ENCODE assay signal across 7 cellular contexts in genomic region chr17:42979511-42980273, GRCh38. TPM values are rescaled to one million over a fixed set of nuclear protein-coding genes. Genes with fewer than 3 reads are reported as not detected.
DNase-seq lines count a peak whose midpoint lies in the region; ATAC-seq and TF ChIP-seq lines count a peak whose summit lies in the region.

TSS of gene PTGES3L (minus strand) at chr17:42980080. CDS start at chr17:42980053, 27 bp downstream.

- peak within 1 kb of the TSS; percentile 97 for H3K27ac Mint-ChIP-seq in activated naive CD8-positive, alpha-beta T cell treated with anti-CD3 and anti-CD28 coated beads, Interleukin-2, amount 50 U/mL, for 24 hours
- peak within 1 kb of the TSS; percentile 99 for H3K27ac Mint-ChIP-seq in progenitor cell of endocrine pancreas

- peak within 1 kb of the TSS; percentile 87 for H3K9ac ChIP-seq in ES-I3 (ENCODE audit: low read depth, low read length)

- H3K27me3 Mint-ChIP-seq in activated naive CD8-positive, alpha-beta T cell treated with anti-CD3 and anti-CD28 coated beads, Interleukin-2, amount 50 U/mL, for 24 hours: no peaks in the 10 kb centered on the region
- no peaks in the 10 kb centered on the region for H3K27me3 Mint-ChIP-seq in progenitor cell of endocrine pancreas

- peaks cover 14% of the 10 kb centered on the region for H3K36me3 Mint-ChIP-seq in activated naive CD8-positive, alpha-beta T cell treated with anti-CD3 and anti-CD28 coated beads, Interleukin-2, amount 50 U/mL, for 24 hours (ENCODE audit: low read depth)
- H3K36me3 Mint-ChIP-seq in progenitor cell of endocrine pancreas (ENCODE audit: insufficient read depth): no peaks in the 10 kb centered on the region

- no peaks in the 10 kb centered on the region for H3K9me3 ChIP-seq in ES-I3 (ENCODE audit: control insufficient read depth, insufficient read depth, low read length)

- intact Hi-C loops in left cardiac atrium (cut with DNase I): no loop called here

- peaks cover 3% of the 10 kb centered on the region; the same call in 1 of the 2 replicates for H3K36me3 ChIP-seq in ES-I3 (ENCODE audit: insufficient read depth, low read length)

- ATAC-seq in HG03103 (IDR thresholded peaks at IDR 0.05; ENCODE audit: low read depth, unreplicated experiment) (peak; percentile 14), left cardiac atrium (peak; percentile 76 to 80)
- ATAC-seq in activated naive CD8-positive, alpha-beta T cell treated with anti-CD3 and anti-CD28 coated beads, Interleukin-2, amount 50 U/mL, for 24 hours: peak; percentile 68

- H3K4me1 ChIP-seq in ES-I3 (ENCODE audit: insufficient read depth, low read length): peaks cover 7% of the 10 kb centered on the region

- no peaks in the 10 kb centered on the region for H3K9me3 Mint-ChIP-seq in activated naive CD8-positive, alpha-beta T cell treated with anti-CD3 and anti-CD28 coated beads, Interleukin-2, amount 50 U/mL, for 24 hours
- H3K9me3 Mint-ChIP-seq in progenitor cell of endocrine pancreas (ENCODE audit: low read depth): no peaks in the 10 kb centered on the region

- TF ChIP-seq CTCF in progenitor cell of endocrine pancreas (IDR thresholded peaks at IDR 0.05; ENCODE audit: unreplicated experiment): no peak

- DNase-seq in NCI-H69 (lab: John Stamatoyannopoulos, UW) (peak; percentile 89), left cardiac atrium (peak; percentile 65), progenitor cell of endocrine pancreas (ENCODE audit: low spot score, unreplicated experiment) (peak; percentile 21), retina (no peak)
- peak; percentile 58 for DNase-seq in activated naive CD8-positive, alpha-beta T cell treated with anti-CD3 and anti-CD28 coated beads, Interleukin-2, amount 50 U/mL, for 24 hours

- peaks cover 34% of the 10 kb centered on the region for H3K4me1 Mint-ChIP-seq in activated naive CD8-positive, alpha-beta T cell treated with anti-CD3 and anti-CD28 coated beads, Interleukin-2, amount 50 U/mL, for 24 hours
- peaks cover 22% of the 10 kb centered on the region for H3K4me1 Mint-ChIP-seq in progenitor cell of endocrine pancreas (ENCODE audit: low read depth)

- H3K4me3 Mint-ChIP-seq in activated naive CD8-positive, alpha-beta T cell treated with anti-CD3 and anti-CD28 coated beads, Interleukin-2, amount 50 U/mL, for 24 hours: peak within 1 kb of the TSS; percentile 96
- H3K4me3 Mint-ChIP-seq in progenitor cell of endocrine pancreas (ENCODE audit: low read depth): peak within 1 kb of the TSS; percentile 98

RNA-seq across cellular contexts. Expression of gene PTGES3L, which starts in this region (rescaled TPM):
- total RNA-seq in left cardiac atrium (10 to 100 TPM; 37.8 to 49.4 TPM), progenitor cell of endocrine pancreas (5.6 and 6.5 TPM in 2 replicates)

Comparison
In these comparisons a context has a peak if more than half of its experiments do, and no peak if none do; other contexts are left out.
1. ATAC-seq: peak in every context shown above with its lines; median percentile 78 in left cardiac atrium; 68 in activated naive CD8-positive, alpha-beta T cell treated with anti-CD3 and anti-CD28 coated beads, Interleukin-2, amount 50 U/mL, for 24 hours; 14 in HG03103.